27 cellular contexts compared by ENCODE assay signal in genomic region chr1:59908682-59909081, GRCh38.
"Had no signal": no experiment of that assay in that cellular context is flagged by ENCODE, and none has a peak within 500 bp of the region (broad histone marks: within the 10 kb centered on the region; RNA-seq: fewer than 3 reads in every experiment).

No MANE protein-coding gene starts in this region.

- H3K4me3 ChIP-seq: cardiac muscle cell, colonic mucosa had no signal

- H3K9me3 ChIP-seq: colonic mucosa had no signal

- H3K4me1 ChIP-seq: colonic mucosa had no signal

- H3K27ac ChIP-seq: cardiac muscle cell, colonic mucosa, epithelial cell of prostate had no signal

- H3K27ac Mint-ChIP-seq: activated CD4-positive, alpha-beta memory T cell treated with anti-CD3 and anti-CD28 coated beads, Interleukin-2, amount 10 ng/mL, durations not matched to agents 7 days and 5 days; activated CD4-positive, alpha-beta T cell treated with anti-CD3 and anti-CD28 coated beads, Interleukin-2, amount 10 ng/mL, durations not matched to agents 7 days and 5 days; activated naive CD8-positive, alpha-beta T cell; activated T-helper 17 cell treated with anti-CD3 and anti-CD28 coated beads, Interleukin-2, amount 50 U/mL, for 72 hours had no signal

- DNase-seq: activated CD4-positive, alpha-beta memory T cell treated with anti-CD3 and anti-CD28 coated beads, Interleukin-2, amount 10 ng/mL, durations not matched to agents 7 days and 5 days; activated CD4-positive, alpha-beta T cell treated with anti-CD3 and anti-CD28 coated beads for 1 hour; activated CD4-positive, alpha-beta T cell treated with anti-CD3 and anti-CD28 coated beads for 4 hours; activated CD4-positive, alpha-beta T cell treated with anti-CD3 and anti-CD28 coated beads, Interleukin-2, amount 10 ng/mL, durations not matched to agents 7 days and 5 days; activated CD4-positive, alpha-beta T cell treated with anti-CD3 and anti-CD28 coated beads, Interleukin-2, amount 50 U/mL, for 4 hours; activated effector memory CD4-positive, alpha-beta T cell treated with Interleukin-2 at 50 U/mL for 16 hours; activated gamma-delta T cell treated with Interleukin-2 at 50 U/mL for 16 hours; activated naive CD4-positive, alpha-beta T cell treated with anti-CD3 and anti-CD28 coated beads, Interleukin-2, amount 50 U/mL, for 16 hours; activated naive CD4-positive, alpha-beta T cell treated with Interleukin-2 at 50 U/mL for 16 hours; activated T-cell treated with anti-CD3 and anti-CD28 coated beads, Interleukin-2, amount 50 U/mL, for 4 hours; amniotic stem cell; anterior cingulate cortex; central memory CD4-positive, alpha-beta T cell; cerebellar nuclear complex; colonic mucosa; effector CD8-positive, alpha-beta T cell; foreskin fibroblast; head of caudate nucleus; T-helper 2 cell had no signal

- ATAC-seq: activated T-cell treated with anti-CD3 and anti-CD28 coated beads, Interleukin-2, amount 50 U/mL, for 4 hours; activated T-helper 17 cell treated with anti-CD3 and anti-CD28 coated beads, Interleukin-2, amount 50 U/mL, for 72 hours had no signal

- H3K27me3 ChIP-seq: cardiac muscle cell, colonic mucosa had no signal

- H3K4me1 Mint-ChIP-seq: activated CD4-positive, alpha-beta memory T cell treated with anti-CD3 and anti-CD28 coated beads, Interleukin-2, amount 10 ng/mL, durations not matched to agents 7 days and 5 days; activated CD4-positive, alpha-beta T cell treated with anti-CD3 and anti-CD28 coated beads, Interleukin-2, amount 10 ng/mL, durations not matched to agents 7 days and 5 days; activated T-helper 17 cell treated with anti-CD3 and anti-CD28 coated beads, Interleukin-2, amount 50 U/mL, for 72 hours had no signal

- H3K36me3 ChIP-seq: cardiac muscle cell, colonic mucosa had no signal

- H3K27me3 Mint-ChIP-seq: activated CD4-positive, alpha-beta T cell treated with anti-CD3 and anti-CD28 coated beads, Interleukin-2, amount 10 ng/mL, durations not matched to agents 7 days and 5 days; activated naive CD8-positive, alpha-beta T cell had no signal

- H3K9me3 Mint-ChIP-seq: activated CD4-positive, alpha-beta memory T cell treated with anti-CD3 and anti-CD28 coated beads, Interleukin-2, amount 10 ng/mL, durations not matched to agents 7 days and 5 days; activated CD4-positive, alpha-beta T cell treated with anti-CD3 and anti-CD28 coated beads, Interleukin-2, amount 10 ng/mL, durations not matched to agents 7 days and 5 days; activated T-cell treated with anti-CD3 and anti-CD28 coated beads, Interleukin-2, amount 50 U/mL, for 4 hours; activated T-helper 17 cell treated with anti-CD3 and anti-CD28 coated beads, Interleukin-2, amount 50 U/mL, for 72 hours had no signal

- H3K4me3 Mint-ChIP-seq: activated CD4-positive, alpha-beta memory T cell treated with anti-CD3 and anti-CD28 coated beads, Interleukin-2, amount 10 ng/mL, durations not matched to agents 7 days and 5 days; activated CD4-positive, alpha-beta T cell treated with anti-CD3 and anti-CD28 coated beads, Interleukin-2, amount 10 ng/mL, durations not matched to agents 7 days and 5 days; activated naive CD8-positive, alpha-beta T cell; activated T-cell treated with anti-CD3 and anti-CD28 coated beads, Interleukin-2, amount 50 U/mL, for 4 hours; activated T-helper 17 cell treated with anti-CD3 and anti-CD28 coated beads, Interleukin-2, amount 50 U/mL, for 72 hours had no signal

- FAIRE-seq: astrocyte, endometrium, endothelial cell of umbilical vein, frontal cortex had no signal
